In the genomic region with DNA sequence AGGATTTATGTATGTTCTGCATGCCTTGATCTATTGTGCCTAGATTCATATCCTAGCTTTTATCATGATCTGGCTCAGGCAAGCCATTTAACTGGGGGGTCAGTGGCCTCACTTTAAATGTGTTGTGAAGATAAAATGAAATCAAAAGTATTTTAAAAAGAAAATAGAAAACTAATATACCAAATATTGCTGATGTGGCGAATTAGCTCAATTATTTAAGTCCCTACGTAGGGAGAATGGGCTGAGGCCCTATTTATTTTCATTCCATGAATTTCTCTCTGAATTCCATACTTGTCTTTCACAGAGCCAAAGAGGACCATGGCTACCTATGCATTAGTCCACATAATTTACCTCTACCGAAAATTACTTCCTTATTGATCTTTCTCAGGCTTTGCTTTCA, we compare ENCODE assay signal across 9 cellular contexts. TPM values are rescaled to one million over a fixed set of nuclear protein-coding genes. Genes with fewer than 3 reads are reported as not detected.
DNase-seq lines count a peak whose midpoint lies in the region; ATAC-seq, FAIRE-seq and TF ChIP-seq lines count a peak whose summit lies in the region.
"Had no signal": no experiment of that assay in that cellular context is flagged by ENCODE, and none has a peak within 500 bp of the region (broad histone marks: within the 10 kb centered on the region; RNA-seq: fewer than 3 reads in every experiment).

No MANE protein-coding gene starts in this region.

- DNase-seq in activated T-cell treated with anti-CD3 and anti-CD28 coated beads, Interleukin-2, amount 50 U/mL, for 72 hours = no peak
- no peak for DNase-seq in activated T-cell treated with anti-CD3 and anti-CD28 coated beads, Interleukin-2, amount 50 U/mL, for 1 hour
- no peak for DNase-seq in keratinocyte (ENCODE audit: low read depth, low spot score)
- DNase-seq in thoracic aorta (ENCODE audit: low spot score) = no peak
- DNase-seq in SK-N-DZ (ENCODE audit: low spot score) = no peak
- DNase-seq in NCI-H748 (lab: John Stamatoyannopoulos, UW; ENCODE audit: unreplicated experiment) = no peak
- no peak for DNase-seq in AG08395 (ENCODE audit: low spot score)

- H3K4me3 Mint-ChIP-seq in activated T-cell treated with anti-CD3 and anti-CD28 coated beads, Interleukin-2, amount 50 U/mL, for 72 hours = peak overlapping the region; percentile 92 to 95
- peak overlapping the region; percentile 94 for H3K4me3 Mint-ChIP-seq in activated naive CD8-positive, alpha-beta T cell

- dilution Hi-C loops in keratinocyte (cut with MboI; ENCODE audit: extremely low pct_ligation_motif_present, low sequenced_read_pairs) = no loop called here

- H3K27me3 Mint-ChIP-seq in activated T-cell treated with anti-CD3 and anti-CD28 coated beads, Interleukin-2, amount 50 U/mL, for 72 hours (ENCODE audit: low read depth) = no peaks in the 10 kb centered on the region
- H3K27me3 Mint-ChIP-seq in activated naive CD8-positive, alpha-beta T cell = no peaks in the 10 kb centered on the region

- H3K4me1 ChIP-seq in keratinocyte (ENCODE audit: control insufficient read depth, extremely low read depth, insufficient read depth, low read length) = peaks cover 7% of the 10 kb centered on the region
- H3K4me1 ChIP-seq in thoracic aorta (ENCODE audit: control insufficient read depth in 1 of 2, low read depth in 2 of 2) = peaks cover 4 to 17% of the 10 kb centered on the region in 2 donors

- peaks cover 36% of the 10 kb centered on the region for H3K79me2 ChIP-seq in keratinocyte (ENCODE audit: control insufficient read depth, insufficient read depth, low read length)

- no peaks in the 10 kb centered on the region for H3K9me1 ChIP-seq in keratinocyte (ENCODE audit: control insufficient read depth, extremely low read depth, insufficient read depth, low read length)

- peaks cover 9 to 13% of the 10 kb centered on the region in 2 donors for H3K36me3 Mint-ChIP-seq in activated T-cell treated with anti-CD3 and anti-CD28 coated beads, Interleukin-2, amount 50 U/mL, for 72 hours (ENCODE audit: insufficient read depth in 2 of 2)
- peaks cover 28% of the 10 kb centered on the region for H3K36me3 Mint-ChIP-seq in activated naive CD8-positive, alpha-beta T cell

- peak overlapping the region; percentile 98 for H2AFZ ChIP-seq in keratinocyte (ENCODE audit: control insufficient read depth, low read length)

- TF ChIP-seq CTCF in keratinocyte (optimal IDR thresholded peaks at IDR 0.05 in 1 of 3, IDR thresholded peaks at IDR 0.05 in 1 of 3, conservative IDR thresholded peaks at IDR 0.05 in 1 of 3; ENCODE audit: extremely low read depth in 1 of 3, insufficient read depth in 2 of 3, low read length in 3 of 3) = no peak
- no peak for TF ChIP-seq CTCF in thoracic aorta (IDR thresholded peaks at IDR 0.05)

- no peak for FAIRE-seq in keratinocyte (lab: Jason Lieb, UNC)
- FAIRE-seq: D721Med had no signal

- peaks cover 48% of the 10 kb centered on the region for H3K4me1 Mint-ChIP-seq in activated T-cell treated with anti-CD3 and anti-CD28 coated beads, Interleukin-2, amount 50 U/mL, for 72 hours (ENCODE audit: low read depth)
- peaks cover 39% of the 10 kb centered on the region for H3K4me1 Mint-ChIP-seq in activated naive CD8-positive, alpha-beta T cell (ENCODE audit: low read depth)

- ATAC-seq in activated T-cell treated with anti-CD3 and anti-CD28 coated beads, Interleukin-2, amount 50 U/mL, for 72 hours (replicated peaks in 1 of 2) = no peak
- ATAC-seq in thoracic aorta (ENCODE audit: insufficient number of reproducible peaks, low FRiP score, low read depth) = no peak

- peak overlapping the region; percentile 86 for H3K4me2 ChIP-seq in keratinocyte (ENCODE audit: control insufficient read depth, extremely low read depth, insufficient read depth, low read depth, low read length)

- H3K27ac Mint-ChIP-seq in activated T-cell treated with anti-CD3 and anti-CD28 coated beads, Interleukin-2, amount 50 U/mL, for 72 hours = no peak overlapping the region
- peak overlapping the region; percentile 88 for H3K27ac Mint-ChIP-seq in activated naive CD8-positive, alpha-beta T cell

- H3K9ac ChIP-seq in keratinocyte (ENCODE audit: control insufficient read depth, extremely low read depth, insufficient read depth, low read length) = peak overlapping the region; percentile 89

- H3K27me3 ChIP-seq in keratinocyte (ENCODE audit: control insufficient read depth, extremely low read depth, insufficient read depth, low read length) (no peaks in the 10 kb centered on the region), thoracic aorta (replicated peaks; ENCODE audit: insufficient read depth) (no peaks in the 10 kb centered on the region)

- H3K4me3 ChIP-seq in keratinocyte (ENCODE audit: control insufficient read depth in 2 of 3, extremely low read depth in 1 of 3, insufficient read depth in 2 of 3, low read depth in 1 of 3, low read length in 3 of 3) = peak overlapping the region; percentile 70 to 98 (median 94)
- H3K4me3 ChIP-seq in thoracic aorta = peak overlapping the region; percentile 81

- H3K9me3 Mint-ChIP-seq in activated T-cell treated with anti-CD3 and anti-CD28 coated beads, Interleukin-2, amount 50 U/mL, for 72 hours = peaks cover 2 to 4% of the 10 kb centered on the region in 2 donors
- H3K9me3 Mint-ChIP-seq in activated naive CD8-positive, alpha-beta T cell (ENCODE audit: low read depth) = peaks cover 12% of the 10 kb centered on the region

- H3K9me3 ChIP-seq in keratinocyte (ENCODE audit: control insufficient read depth, low read depth, low read length) (no peaks in the 10 kb centered on the region), thoracic aorta (no peaks in the 10 kb centered on the region)

- H3K36me3 ChIP-seq in keratinocyte (ENCODE audit: control insufficient read depth in 2 of 2, extremely low read depth in 1 of 2, insufficient read depth in 2 of 2, low read length in 2 of 2) (no peaks in the 10 kb centered on the region), thoracic aorta (no peaks in the 10 kb centered on the region)

- H3K27ac ChIP-seq in keratinocyte (ENCODE audit: control insufficient read depth, insufficient read depth, low read length) (peak overlapping the region; percentile 79), thoracic aorta (no peak overlapping the region)

- H4K20me1 ChIP-seq in keratinocyte (ENCODE audit: control insufficient read depth, extremely low read depth, insufficient read depth, low read length) = no peaks in the 10 kb centered on the region

RNA-seq across cellular contexts. Expression of gene MBLAC2, which starts 1.8 kb away (rescaled TPM):
- total RNA-seq in activated T-cell treated with anti-CD3 and anti-CD28 coated beads, Interleukin-2, amount 50 U/mL, for 72 hours = 1 to 10 TPM; 5.4 to 6.0 TPM
- 2.5 to 4.6 TPM (median 3.7 TPM) in 3 replicates for polyA plus RNA-seq in keratinocyte
- 1.4 TPM for polyA plus RNA-seq in keratinocyte (2011; ENCODE audit: low read depth)
- polyA plus RNA-seq in keratinocyte (2011; cell fraction: cytosol; rRNA removed) = 2.2 and 3.6 TPM in 2 replicates
- polyA plus RNA-seq in keratinocyte (2011; cell fraction: nucleus; rRNA removed) = 4.2 and 4.9 TPM in 2 replicates
- polyA plus RNA-seq in keratinocyte (2012; ENCODE audit: low replicate concordance) = 2.5 and 3.5 TPM in 2 replicates
- 2.3 to 4.0 TPM (median 2.4 TPM) in 3 replicates for polyA minus RNA-seq in keratinocyte
- polyA minus RNA-seq in keratinocyte (2011; cell fraction: cytosol; rRNA and poly(A)+ RNA removed) = 4.6 TPM
- 5.3 and 7.3 TPM in 2 replicates for polyA minus RNA-seq in keratinocyte (2011; cell fraction: nucleus; rRNA and poly(A)+ RNA removed)
- total RNA-seq in thoracic aorta = 1 to 10 TPM; 3.4 to 4.8 TPM
- polyA plus RNA-seq in SK-N-DZ (2014; cell fraction: cytosol; rRNA removed) = 13.0 and 17.4 TPM in 2 replicates
- polyA plus RNA-seq in SK-N-DZ (2014; cell fraction: nucleus; rRNA removed) = 8.1 and 10.7 TPM in 2 replicates

RNA-seq across cellular contexts. Expression of gene POLR3G, which starts 1.9 kb away (rescaled TPM):
- 1 to 10 TPM; 4.5 to 6.3 TPM for total RNA-seq in activated T-cell treated with anti-CD3 and anti-CD28 coated beads, Interleukin-2, amount 50 U/mL, for 72 hours
- polyA plus RNA-seq in keratinocyte = 11.8 to 27.3 TPM (median 27.0 TPM) in 3 replicates
- polyA plus RNA-seq in keratinocyte (2011; ENCODE audit: low read depth) = 19.6 TPM
- 26.1 and 26.4 TPM in 2 replicates for polyA plus RNA-seq in keratinocyte (2011; cell fraction: cytosol; rRNA removed)
- 26.4 and 26.8 TPM in 2 replicates for polyA plus RNA-seq in keratinocyte (2011; cell fraction: nucleus; rRNA removed)
- 8.5 and 20.8 TPM in 2 replicates for polyA plus RNA-seq in keratinocyte (2012; ENCODE audit: low replicate concordance)
- polyA minus RNA-seq in keratinocyte = 4.4 to 17.9 TPM (median 10.6 TPM) in 3 replicates
- 13.6 TPM for polyA minus RNA-seq in keratinocyte (2011; cell fraction: cytosol; rRNA and poly(A)+ RNA removed)
- polyA minus RNA-seq in keratinocyte (2011; cell fraction: nucleus; rRNA and poly(A)+ RNA removed) = 3.5 and 4.6 TPM in 2 replicates
- total RNA-seq in thoracic aorta = under 1 TPM in 1 of 2 donors, not detected in 1; 0.42 TPM
- polyA plus RNA-seq in SK-N-DZ (2014; cell fraction: cytosol; rRNA removed) = 8.1 and 16.0 TPM in 2 replicates
- 10.6 and 14.3 TPM in 2 replicates for polyA plus RNA-seq in SK-N-DZ (2014; cell fraction: nucleus; rRNA removed)

RNA-seq across cellular contexts. Expression of gene LYSMD3, which starts 56.6 kb away (rescaled TPM):
- total RNA-seq in activated T-cell treated with anti-CD3 and anti-CD28 coated beads, Interleukin-2, amount 50 U/mL, for 72 hours = 10 to 100 TPM; 16.0 to 17.1 TPM
- polyA plus RNA-seq in keratinocyte = 10.1 to 18.9 TPM (median 10.4 TPM) in 3 replicates
- polyA plus RNA-seq in keratinocyte (2011; ENCODE audit: low read depth) = 6.4 TPM
- polyA plus RNA-seq in keratinocyte (2011; cell fraction: cytosol; rRNA removed) = 7.1 and 14.8 TPM in 2 replicates
- polyA plus RNA-seq in keratinocyte (2011; cell fraction: nucleus; rRNA removed) = 9.1 and 14.0 TPM in 2 replicates
- 7.6 and 9.4 TPM in 2 replicates for polyA plus RNA-seq in keratinocyte (2012; ENCODE audit: low replicate concordance)
- 1.1 to 16.3 TPM (median 9.0 TPM) in 3 replicates for polyA minus RNA-seq in keratinocyte
- polyA minus RNA-seq in keratinocyte (2011; cell fraction: cytosol; rRNA and poly(A)+ RNA removed) = 12.9 TPM
- polyA minus RNA-seq in keratinocyte (2011; cell fraction: nucleus; rRNA and poly(A)+ RNA removed) = 5.6 and 10.5 TPM in 2 replicates
- total RNA-seq in thoracic aorta = 10 to 100 TPM; 15.0 to 19.3 TPM
- polyA plus RNA-seq in SK-N-DZ (2014; cell fraction: cytosol; rRNA removed) = 5.1 and 5.9 TPM in 2 replicates
- 4.4 and 7.3 TPM in 2 replicates for polyA plus RNA-seq in SK-N-DZ (2014; cell fraction: nucleus; rRNA removed)
